In genomic region chr2:46913471-46914381, GRCh38 we compare ENCODE assay signal across 1 cellular context.
TF ChIP-seq lines count a peak whose summit lies in the region.

No MANE protein-coding gene starts in this region.

TF ChIP-seq in GM12878, 131 proteins besides CTCF, POLR2A, EP300 and RAD21 (continued from another document):
- TF ChIP-seq POLR2AphosphoS2 (IDR thresholded peaks at IDR 0.05; ENCODE audit: low read depth, low read length), result no peak
- TF ChIP-seq POU2F2 (IDR thresholded peaks at IDR 0.05; ENCODE audit: borderline replicate concordance, low read depth, low read length), result no peak
- TF ChIP-seq ATF2 (IDR thresholded peaks at IDR 0.05; ENCODE audit: low read length), result no peak
- no peak for TF ChIP-seq NFIC (IDR thresholded peaks at IDR 0.05; ENCODE audit: low read depth, low read length)
- no peak for TF ChIP-seq CBX3 (IDR thresholded peaks at IDR 0.05; ENCODE audit: borderline replicate concordance, low read depth)
TF ChIP-seq in GM12878: peak in this region for 0.
